Comparison of ENCODE assay signal across 9 cellular contexts in genomic region chr13:30158774-30159445, GRCh38.
A peak's percentile ranks its signal among the peaks of the same experiment; 100 is the strongest.
DNase-seq lines count a peak whose midpoint lies in the region; ATAC-seq and TF ChIP-seq lines count a peak whose summit lies in the region.
"Had no signal": no experiment of that assay in that cellular context is flagged by ENCODE, and none has a peak within 500 bp of the region (broad histone marks: within the 10 kb centered on the region; RNA-seq: fewer than 3 reads in every experiment).

No MANE protein-coding gene starts in this region.

- peaks cover 26% of the 10 kb centered on the region for H3K27me3 Mint-ChIP-seq in progenitor cell of endocrine pancreas

- H3K4me2 ChIP-seq in mammary epithelial cell (ENCODE audit: insufficient read depth, low read depth, low read length), result no peak overlapping the region

- no peak overlapping the region for H3K4me3 ChIP-seq in mammary epithelial cell (replicated peaks in 1 of 3; ENCODE audit: insufficient read depth in 1 of 3, low read depth in 2 of 3, low read length in 3 of 3)

- ATAC-seq in HG03045 (IDR thresholded peaks at IDR 0.05; ENCODE audit: unreplicated experiment), result no peak

- no peaks in the 10 kb centered on the region for H3K4me1 Mint-ChIP-seq in progenitor cell of endocrine pancreas (ENCODE audit: low read depth)

- H4K20me1 ChIP-seq in mammary epithelial cell (ENCODE audit: insufficient read depth, low read length), result no peaks in the 10 kb centered on the region

- no peaks in the 10 kb centered on the region for H3K36me3 ChIP-seq in mammary epithelial cell (ENCODE audit: insufficient read depth, low read length)

- WGBS in mammary epithelial cell (ENCODE audit: low coverage, missing lambda C conversion rate), result 65% methylated on average over 8 of the region's 8 CpGs

- no peak overlapping the region for H3K4me3 Mint-ChIP-seq in progenitor cell of endocrine pancreas (ENCODE audit: low read depth)

- in situ Hi-C loops in mammary epithelial cell (cut with MboI; ENCODE audit: low sequenced_read_pairs in 2 of 2), result no loop called here

- H3K36me3 Mint-ChIP-seq in progenitor cell of endocrine pancreas (ENCODE audit: insufficient read depth), result peaks cover 1% of the 10 kb centered on the region

- peak; percentile 32 to 49 for TF ChIP-seq CTCF in mammary epithelial cell (conservative IDR thresholded peaks at IDR 0.05 in 1 of 2, IDR thresholded peaks at IDR 0.05 in 1 of 2; ENCODE audit: extremely low read depth in 1 of 2, insufficient read depth in 1 of 2, low read depth in 1 of 2, low read length in 2 of 2)
- peak; percentile 15 for TF ChIP-seq CTCF in progenitor cell of endocrine pancreas (IDR thresholded peaks at IDR 0.05; ENCODE audit: unreplicated experiment)

- H3K27me3 ChIP-seq in mammary epithelial cell (ENCODE audit: insufficient read depth, low read length), result no peaks in the 10 kb centered on the region

- no peak overlapping the region for H3K9ac ChIP-seq in mammary epithelial cell (ENCODE audit: insufficient read depth, low read length)

- H3K27ac ChIP-seq in mammary epithelial cell (ENCODE audit: insufficient read depth, low read depth, low read length), result no peak overlapping the region
- H3K27ac ChIP-seq: HL-60 had no signal

- no peaks in the 10 kb centered on the region for H3K79me2 ChIP-seq in mammary epithelial cell (ENCODE audit: insufficient read depth, low read length)

- dilution Hi-C loops in mammary epithelial cell (cut with HindIII; ENCODE audit: low sequenced_read_pairs), result no loop called here

- H3K27ac Mint-ChIP-seq in progenitor cell of endocrine pancreas, result no peak overlapping the region

- no peak overlapping the region for H2AFZ ChIP-seq in mammary epithelial cell (ENCODE audit: low read depth, low read length)

- H3K4me1 ChIP-seq in mammary epithelial cell (ENCODE audit: insufficient read depth, low read length), result no peaks in the 10 kb centered on the region

- H3K9me3 Mint-ChIP-seq in progenitor cell of endocrine pancreas (ENCODE audit: low read depth), result peaks cover 5% of the 10 kb centered on the region

- intact Hi-C loops in mammary epithelial cell (cut with micrococcal nuclease), result loop anchor here (1.0 kb wide), 1 partner anchor 27 kb away; no protein-coding TSS in a partner anchor

- CTCF ChIA-PET in mammary epithelial cell (lab: Charles Lee; ENCODE audit: low non-redundant PET), result interaction anchor here (2.3 kb wide), 1 partner anchor 26 kb away, joined by 11 read pairs; no protein-coding TSS in a partner anchor

- TF ChIP-seq EP300 in Ishikawa (IDR thresholded peaks at IDR 0.05; ENCODE audit: borderline replicate concordance), result no peak

- DNase-seq in EH (ENCODE audit: low read depth) (peak; percentile 79), mammary epithelial cell (no peak), progenitor cell of endocrine pancreas (ENCODE audit: low spot score, unreplicated experiment) (no peak), cerebellar nuclear complex (lab: John Stamatoyannopoulos, UW) (no peak), cerebellum (ENCODE audit: low spot score) (no peak), NCI-H510A (lab: John Stamatoyannopoulos, UW) (no peak)

- peak; percentile 47; the same call in 1 of the 2 replicates for TF ChIP-seq RAD21 in Ishikawa (IDR thresholded peaks at IDR 0.05; ENCODE audit: low read depth)

- H3K9me3 ChIP-seq in mammary epithelial cell (replicated peaks; ENCODE audit: insufficient read depth, low read length), result no peaks in the 10 kb centered on the region

- no TSS peak for BruUV-seq in mammary epithelial cell (replicated peaks; lab: Mats Ljungman, UMichigan)

TF ChIP-seq in Ishikawa, 13 proteins besides CTCF, POLR2A, EP300 and RAD21:
- TF ChIP-seq FOXM1 (IDR thresholded peaks at IDR 0.05; ENCODE audit: borderline replicate concordance, low read depth) (no peak), REST (IDR thresholded peaks at IDR 0.05; ENCODE audit: low read depth) (no peak), TCF12 (IDR thresholded peaks at IDR 0.05; ENCODE audit: low read depth) (no peak), TEAD4 (IDR thresholded peaks at IDR 0.05) (no peak), TAF1 (IDR thresholded peaks at IDR 0.05; ENCODE audit: low read depth) (no peak), CEBPB (IDR thresholded peaks at IDR 0.05) (no peak), YY1 (IDR thresholded peaks at IDR 0.05; ENCODE audit: low read depth) (no peak), NFIC (IDR thresholded peaks at IDR 0.05) (no peak), MAX (IDR thresholded peaks at IDR 0.05) (no peak), EGR1 (IDR thresholded peaks at IDR 0.05) (no peak), CREB1 (IDR thresholded peaks at IDR 0.05; ENCODE audit: low read depth) (no peak), USF1 (IDR thresholded peaks at IDR 0.05) (no peak), ZBTB7A (IDR thresholded peaks at IDR 0.05; ENCODE audit: low read depth) (no peak)
TF ChIP-seq in Ishikawa: peak in this region for 0.
